Comparison of ENCODE assay signal across 8 cellular contexts in the genomic region with DNA sequence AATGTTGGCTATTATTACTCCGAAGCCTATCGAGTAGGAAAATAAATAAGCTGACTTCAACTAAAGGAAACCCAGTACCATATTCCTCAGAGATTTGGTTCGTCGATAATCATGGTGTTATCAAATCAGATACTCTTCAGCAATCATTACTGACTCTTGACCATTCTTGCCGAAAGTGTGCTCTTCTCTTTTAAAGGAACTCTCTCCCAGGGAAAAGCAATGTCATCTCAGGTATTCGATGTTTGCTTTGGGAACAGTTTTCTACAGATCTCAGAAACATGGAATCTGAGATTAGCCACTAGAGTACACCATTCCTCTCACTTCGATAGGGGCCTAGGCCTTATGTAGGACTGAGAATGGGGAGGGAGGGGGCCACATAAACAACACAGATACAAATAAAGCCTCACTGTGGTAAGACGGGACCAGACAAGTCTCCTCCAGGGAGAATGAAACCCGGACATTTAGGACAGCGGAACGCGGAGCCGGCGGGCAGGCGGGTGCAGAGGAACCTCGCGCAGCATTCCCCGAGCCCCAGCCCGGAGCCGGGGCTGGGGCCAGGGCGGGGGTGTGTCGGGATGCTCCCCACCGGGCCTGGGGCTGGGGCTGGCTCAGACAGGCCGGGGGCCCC. TPM values are rescaled to one million over a fixed set of nuclear protein-coding genes. Genes with fewer than 3 reads are reported as not detected.
DNase-seq lines count a peak whose midpoint lies in the region; ATAC-seq and TF ChIP-seq lines count a peak whose summit lies in the region.

No MANE protein-coding gene starts in this region.

- H3K4me3 ChIP-seq in CD8-positive, alpha-beta T cell (ENCODE audit: low read depth, low read length) = peak overlapping the region; percentile 71
- peak overlapping the region; percentile 87 for H3K4me3 ChIP-seq in fibroblast of the aortic adventitia (ENCODE audit: low read depth, low read length)

- H3K36me3 Mint-ChIP-seq in CD8-positive, alpha-beta T cell = peaks cover 36% of the 10 kb centered on the region
- H3K36me3 Mint-ChIP-seq in nephron progenitor cell (ENCODE audit: low read depth) = peaks cover 45% of the 10 kb centered on the region

- H3K9me3 ChIP-seq in CD8-positive, alpha-beta T cell (ENCODE audit: low read length) = no peaks in the 10 kb centered on the region

- H3K9me3 Mint-ChIP-seq in CD8-positive, alpha-beta T cell = no peaks in the 10 kb centered on the region
- peaks cover 20% of the 10 kb centered on the region for H3K9me3 Mint-ChIP-seq in nephron progenitor cell

- POLR2A ChIA-PET in CD8-positive, alpha-beta T cell (lab: Charles Lee) = interaction anchor here (0.7 to 2.9 kb wide), 19 partner anchors 11 to 1685 kb away, joined by 3 to 23 read pairs (median 5); partner anchors contain the start of genes ADH5, DAPP1, LAMTOR3 and RAP1GDS1

- no peaks in the 10 kb centered on the region for H3K27me3 Mint-ChIP-seq in CD8-positive, alpha-beta T cell (ENCODE audit: low read depth)
- H3K27me3 Mint-ChIP-seq in nephron progenitor cell (ENCODE audit: low read depth, poor library complexity) = no peaks in the 10 kb centered on the region

- CTCF ChIA-PET in CD8-positive, alpha-beta T cell (lab: Charles Lee) = interaction anchor here (1.1 to 3.7 kb wide), 5 partner anchors 48 to 382 kb away, joined by 4 to 50 read pairs (median 6); partner anchors contain the start of genes LAMTOR3 and TRMT10A

- H3K4me1 Mint-ChIP-seq in CD8-positive, alpha-beta T cell (ENCODE audit: low read depth) = peaks cover 59% of the 10 kb centered on the region
- peaks cover 43% of the 10 kb centered on the region for H3K4me1 Mint-ChIP-seq in nephron progenitor cell

- DNase-seq in CD8-positive, alpha-beta T cell = no peak
- DNase-seq in fibroblast of the aortic adventitia (ENCODE audit: low read depth) = no peak
- no peak for DNase-seq in nephron progenitor cell
- DNase-seq in NCI-H1105 (lab: John Stamatoyannopoulos, UW) = no peak
- DNase-seq in activated CD4-positive, CD25-positive, alpha-beta regulatory T cell treated with anti-CD3 and anti-CD28 coated beads, Interleukin-2, amount 50 U/mL, for 72 hours = no peak

- intact Hi-C loops in CD8-positive, alpha-beta T cell (cut with DNase I, micrococcal nuclease) = loop anchor here (1.0 to 10.0 kb wide), 5 partner anchors 52 to 1684 kb away; partner anchors contain the start of genes ADH5 (in 1 of the 2), LAMTOR3 (in 1 of the 2), METAP1 (in 1 of the 2) and RAP1GDS1 (in 1 of the 2)

- H3K27me3 ChIP-seq in CD8-positive, alpha-beta T cell (ENCODE audit: insufficient read depth, low read length) = no peaks in the 10 kb centered on the region

- peak overlapping the region; percentile 85 for H3K27ac ChIP-seq in CD8-positive, alpha-beta T cell (ENCODE audit: low read depth, low read length)
- H3K27ac ChIP-seq in VCaP = peak overlapping the region; percentile 89

- no peaks in the 10 kb centered on the region for H3K36me3 ChIP-seq in CD8-positive, alpha-beta T cell (ENCODE audit: insufficient read depth, low read length)

- H3K4me3 Mint-ChIP-seq in CD8-positive, alpha-beta T cell = peak overlapping the region; percentile 93
- peak overlapping the region; percentile 100 for H3K4me3 Mint-ChIP-seq in nephron progenitor cell

- TF ChIP-seq CTCF in CD8-positive, alpha-beta T cell (IDR thresholded peaks at IDR 0.05) = no peak
- TF ChIP-seq CTCF in VCaP (conservative IDR thresholded peaks at IDR 0.05) = no peak
- TF ChIP-seq CTCF in fibroblast of the aortic adventitia (IDR thresholded peaks at IDR 0.05; ENCODE audit: insufficient read depth, low read length) = peak; percentile 12
- TF ChIP-seq CTCF in nephron progenitor cell (IDR thresholded peaks at IDR 0.05) = no peak

- ATAC-seq in CD8-positive, alpha-beta T cell = no peak
- ATAC-seq in GM19328 (IDR thresholded peaks at IDR 0.05; ENCODE audit: unreplicated experiment) (peak; percentile 0), HG03442 (IDR thresholded peaks at IDR 0.05; ENCODE audit: unreplicated experiment) (peak; percentile 1)

- H3K4me1 ChIP-seq in CD8-positive, alpha-beta T cell (ENCODE audit: insufficient read depth, low read length) = peaks cover 62% of the 10 kb centered on the region

- peak overlapping the region; percentile 97 for H3K27ac Mint-ChIP-seq in CD8-positive, alpha-beta T cell
- H3K27ac Mint-ChIP-seq in nephron progenitor cell = peak overlapping the region; percentile 99

RNA-seq across cellular contexts. Expression of gene DNAJB14, which starts 0.6 kb away (rescaled TPM):
- total RNA-seq in CD8-positive, alpha-beta T cell = 10 to 100 TPM; 69.5 to 71.8 TPM
- 36.8 and 49.1 TPM in 2 replicates for total RNA-seq in fibroblast of the aortic adventitia (ENCODE audit: low replicate concordance)

RNA-seq across cellular contexts. Expression of gene H2AZ1, which starts 4.2 kb away (rescaled TPM):
- total RNA-seq in CD8-positive, alpha-beta T cell = 100 to 1,000 TPM in 1 of 2 experiments, 10 to 100 TPM in 1; 99.6 to 103 TPM
- 42.3 and 385 TPM in 2 replicates for total RNA-seq in fibroblast of the aortic adventitia (ENCODE audit: low replicate concordance)

RNA-seq across cellular contexts. Expression of gene LAMTOR3, which starts 51.6 kb away (rescaled TPM):
- total RNA-seq in CD8-positive, alpha-beta T cell = 10 to 100 TPM; 29.3 to 32.4 TPM
- 11.5 and 69.9 TPM in 2 replicates for total RNA-seq in fibroblast of the aortic adventitia (ENCODE audit: low replicate concordance)
